8 cellular contexts compared by ENCODE assay signal in the genomic region with DNA sequence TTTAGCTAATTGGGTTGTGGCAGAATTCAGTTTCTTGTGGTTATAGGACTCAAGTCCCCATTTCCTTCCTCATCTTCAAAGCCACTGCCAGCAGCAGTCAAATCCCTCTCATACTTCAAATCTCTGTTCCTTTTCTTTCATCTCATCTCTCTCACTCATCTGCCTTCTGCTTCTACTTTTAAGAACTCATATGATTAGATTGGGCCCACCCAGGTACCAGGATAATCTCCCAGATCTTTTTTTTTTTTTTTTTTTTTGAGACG. TPM values are rescaled to one million over a fixed set of nuclear protein-coding genes. Genes with fewer than 3 reads are reported as not detected.
DNase-seq lines count a peak whose midpoint lies in the region; ATAC-seq and TF ChIP-seq lines count a peak whose summit lies in the region.

No MANE protein-coding gene starts in this region.

- CTCF ChIA-PET in SK-N-SH (lab: Yijun Ruan, JAX), result no interaction called here

- H3K36me3 ChIP-seq in SK-N-SH (replicated peaks in 1 of 2; ENCODE audit: control insufficient read depth in 1 of 2, insufficient read depth in 2 of 2, low read length in 1 of 2), result no peaks in the 10 kb centered on the region

- no peaks in the 10 kb centered on the region for H3K79me2 ChIP-seq in SK-N-SH (ENCODE audit: insufficient read depth)

- no peak for TF ChIP-seq EP300 in SK-N-SH (IDR thresholded peaks at IDR 0.05; ENCODE audit: borderline replicate concordance in 1 of 2, low read depth in 1 of 2, low read length in 1 of 2)

- TF ChIP-seq POLR2A in GM18505 (IDR thresholded peaks at IDR 0.05; ENCODE audit: borderline replicate concordance, extremely low read depth, insufficient read depth, insufficient read length), result no peak

- H4K20me1 ChIP-seq in SK-N-SH (ENCODE audit: insufficient read depth), result no peaks in the 10 kb centered on the region

- H3K27me3 ChIP-seq in SK-N-SH (ENCODE audit: insufficient read depth), result no peaks in the 10 kb centered on the region

- no peak overlapping the region for H2AFZ ChIP-seq in SK-N-SH (ENCODE audit: low read depth)

- no peak for TF ChIP-seq CTCF in SK-N-SH (IDR thresholded peaks at IDR 0.05)

- no peaks in the 10 kb centered on the region for H3F3A ChIP-seq in SK-N-SH (replicated peaks; ENCODE audit: insufficient read depth)

- H3K27me3 Mint-ChIP-seq in central memory CD8-positive, alpha-beta T cell, result no peaks in the 10 kb centered on the region

- H3K9ac ChIP-seq in SK-N-SH, result no peak overlapping the region

- ATAC-seq in GM18505 (IDR thresholded peaks at IDR 0.05; ENCODE audit: unreplicated experiment) (peak; percentile 54), GM21576 (IDR thresholded peaks at IDR 0.05; ENCODE audit: unreplicated experiment) (peak; percentile 60)
- ATAC-seq in central memory CD8-positive, alpha-beta T cell (replicated peaks; ENCODE audit: extremely low read depth, poor library complexity, severe bottlenecking), result peak; percentile 73

- H3K4me1 Mint-ChIP-seq in central memory CD8-positive, alpha-beta T cell, result peaks cover 42% of the 10 kb centered on the region

- peak; percentile 93 for DNase-seq in Jurkat, Clone E6-1 (ENCODE audit: low read depth, low spot score)
- DNase-seq in central memory CD8-positive, alpha-beta T cell (ENCODE audit: low spot score in 2 of 2), result no peak
- DNase-seq in SK-N-SH, result no peak
- no peak for DNase-seq in amygdala (lab: John Stamatoyannopoulos, UW)
- DNase-seq in inferior parietal cortex (ENCODE audit: extremely low spot score), result no peak
- DNase-seq in cardiac septum (ENCODE audit: low spot score), result no peak

- H3K27ac ChIP-seq in SK-N-SH (ENCODE audit: low read depth in 2 of 2, low read length in 1 of 2), result no peak overlapping the region

- no peak overlapping the region for H3K4me3 ChIP-seq in Jurkat, Clone E6-1 (ENCODE audit: low read length)
- no peak overlapping the region for H3K4me3 ChIP-seq in SK-N-SH (ENCODE audit: low read depth in 2 of 2, low read length in 1 of 2)

- no peak overlapping the region for H3K4me2 ChIP-seq in SK-N-SH

- no peaks in the 10 kb centered on the region for H3K9me3 ChIP-seq in SK-N-SH

- WGBS in SK-N-SH (ENCODE audit: low lambda C conversion rate), result 93% methylated on average over 1 of the region's 1 CpG

- H3K27ac Mint-ChIP-seq in central memory CD8-positive, alpha-beta T cell (ENCODE audit: low read depth), result peak overlapping the region; percentile 91

- intact Hi-C loops in cardiac septum (cut with DNase I), result no loop called here

- H3K9me2 ChIP-seq in SK-N-SH, result no peaks in the 10 kb centered on the region

- no peaks in the 10 kb centered on the region for H3K36me3 Mint-ChIP-seq in central memory CD8-positive, alpha-beta T cell (ENCODE audit: insufficient read depth)

- H3K4me1 ChIP-seq in SK-N-SH (ENCODE audit: control insufficient read depth in 1 of 2, insufficient read depth in 2 of 2, low read depth in 1 of 2, low read length in 1 of 2), result peaks cover 0 to 2% of the 10 kb centered on the region in 2 experiments; a peak in 2 of 4 replicates

- peak overlapping the region; percentile 60 for H3K4me3 Mint-ChIP-seq in central memory CD8-positive, alpha-beta T cell

- no peaks in the 10 kb centered on the region for H3K9me3 Mint-ChIP-seq in central memory CD8-positive, alpha-beta T cell

- POLR2A ChIA-PET in SK-N-SH (lab: Yijun Ruan, JAX), result no interaction called here

- no peak for TF ChIP-seq RAD21 in SK-N-SH (IDR thresholded peaks at IDR 0.05; ENCODE audit: low read length)

TF ChIP-seq in SK-N-SH, 30 proteins besides CTCF, POLR2A, EP300 and RAD21:
- TF ChIP-seq, protein P1, sequence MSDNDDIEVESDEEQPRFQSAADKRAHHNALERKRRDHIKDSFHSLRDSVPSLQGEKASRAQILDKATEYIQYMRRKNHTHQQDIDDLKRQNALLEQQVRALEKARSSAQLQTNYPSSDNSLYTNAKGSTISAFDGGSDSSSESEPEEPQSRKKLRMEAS (IDR thresholded peaks at IDR 0.05; ENCODE audit: low read depth), result no peak
- no peak for TF ChIP-seq SIN3A (IDR thresholded peaks at IDR 0.05; ENCODE audit: borderline replicate concordance, low read depth, low read length)
- no peak for TF ChIP-seq TCF12 (IDR thresholded peaks at IDR 0.05)

RNA-seq across cellular contexts. Expression of gene REEP5, which starts 8.0 kb away (rescaled TPM):
- polyA plus RNA-seq in Jurkat, Clone E6-1 (2012; ENCODE audit: insufficient read depth, insufficient read length), result 48.1 TPM
- polyA plus RNA-seq in SK-N-SH (2012; rRNA removed), result 90.2 and 124 TPM in 2 replicates
- polyA plus RNA-seq in SK-N-SH (2012; cell fraction: cytosol; rRNA removed), result 83.8 and 93.9 TPM in 2 replicates
- polyA plus RNA-seq in SK-N-SH (2012; cell fraction: nucleus; rRNA removed), result 62.3 and 87.7 TPM in 2 replicates
- total RNA-seq in cardiac septum, result 119 TPM

RNA-seq across cellular contexts. Expression of gene DCP2, which starts 46.6 kb away (rescaled TPM):
- 19.7 TPM for polyA plus RNA-seq in Jurkat, Clone E6-1 (2012; ENCODE audit: insufficient read depth, insufficient read length)
- 6.0 and 6.9 TPM in 2 replicates for polyA plus RNA-seq in SK-N-SH (2012; rRNA removed)
- polyA plus RNA-seq in SK-N-SH (2012; cell fraction: cytosol; rRNA removed), result 6.3 and 8.9 TPM in 2 replicates
- polyA plus RNA-seq in SK-N-SH (2012; cell fraction: nucleus; rRNA removed), result 4.1 and 5.9 TPM in 2 replicates
- total RNA-seq in cardiac septum, result 21.8 TPM
